Comparison of ENCODE assay signal across 11 cellular contexts in the genomic region with DNA sequence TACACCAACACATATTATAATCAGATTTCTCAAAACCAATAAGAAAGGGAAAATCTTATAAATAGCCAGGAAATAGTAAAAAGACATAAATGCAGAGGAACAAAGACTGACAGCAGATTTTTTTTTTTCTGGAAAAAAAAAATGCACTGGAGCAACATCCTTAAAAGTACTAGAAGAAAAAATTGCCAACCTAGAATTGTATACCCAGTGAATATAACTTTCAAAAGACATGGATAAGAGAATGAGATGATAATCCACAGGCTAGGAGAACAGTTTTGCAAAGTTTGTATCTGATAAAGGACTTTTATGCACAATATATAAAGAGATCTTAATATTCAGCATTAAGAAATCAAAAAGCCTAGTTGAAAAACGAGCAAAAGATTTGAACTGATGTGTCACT.
"Had no signal": no experiment of that assay in that cellular context is flagged by ENCODE, and none has a peak within 500 bp of the region (broad histone marks: within the 10 kb centered on the region; RNA-seq: fewer than 3 reads in every experiment).

No MANE protein-coding gene starts in this region.

- H3K4me1 ChIP-seq: adrenal gland, ascending aorta, body of pancreas, breast epithelium had no signal

- H3K27ac ChIP-seq: adrenal gland, ascending aorta, body of pancreas, brain microvascular endothelial cell, breast epithelium, cardiac muscle cell had no signal

- H3K9me3 ChIP-seq: body of pancreas had no signal

- ATAC-seq: activated naive CD4-positive, alpha-beta T cell treated with anti-CD3 and anti-CD28 coated beads, Interleukin-2, amount 50 U/mL, for 72 hours; activated naive CD8-positive, alpha-beta T cell treated with anti-CD3 and anti-CD28 coated beads, Interleukin-2, amount 50 U/mL, for 24 hours; activated T-cell treated with anti-CD3 and anti-CD28 coated beads, Interleukin-2, amount 50 U/mL, for 4 hours; activated T-cell treated with anti-CD3 and anti-CD28 coated beads, Interleukin-2, amount 50 U/mL, for 72 hours; activated T-helper 17 cell treated with anti-CD3 and anti-CD28 coated beads, Interleukin-2, amount 50 U/mL, for 72 hours; body of pancreas had no signal

- H3K36me3 ChIP-seq: adrenal gland, ascending aorta, brain microvascular endothelial cell, breast epithelium, cardiac muscle cell had no signal

- H3K4me3 ChIP-seq: adrenal gland, ascending aorta, body of pancreas, breast epithelium, cardiac muscle cell had no signal
